In the genomic region with DNA sequence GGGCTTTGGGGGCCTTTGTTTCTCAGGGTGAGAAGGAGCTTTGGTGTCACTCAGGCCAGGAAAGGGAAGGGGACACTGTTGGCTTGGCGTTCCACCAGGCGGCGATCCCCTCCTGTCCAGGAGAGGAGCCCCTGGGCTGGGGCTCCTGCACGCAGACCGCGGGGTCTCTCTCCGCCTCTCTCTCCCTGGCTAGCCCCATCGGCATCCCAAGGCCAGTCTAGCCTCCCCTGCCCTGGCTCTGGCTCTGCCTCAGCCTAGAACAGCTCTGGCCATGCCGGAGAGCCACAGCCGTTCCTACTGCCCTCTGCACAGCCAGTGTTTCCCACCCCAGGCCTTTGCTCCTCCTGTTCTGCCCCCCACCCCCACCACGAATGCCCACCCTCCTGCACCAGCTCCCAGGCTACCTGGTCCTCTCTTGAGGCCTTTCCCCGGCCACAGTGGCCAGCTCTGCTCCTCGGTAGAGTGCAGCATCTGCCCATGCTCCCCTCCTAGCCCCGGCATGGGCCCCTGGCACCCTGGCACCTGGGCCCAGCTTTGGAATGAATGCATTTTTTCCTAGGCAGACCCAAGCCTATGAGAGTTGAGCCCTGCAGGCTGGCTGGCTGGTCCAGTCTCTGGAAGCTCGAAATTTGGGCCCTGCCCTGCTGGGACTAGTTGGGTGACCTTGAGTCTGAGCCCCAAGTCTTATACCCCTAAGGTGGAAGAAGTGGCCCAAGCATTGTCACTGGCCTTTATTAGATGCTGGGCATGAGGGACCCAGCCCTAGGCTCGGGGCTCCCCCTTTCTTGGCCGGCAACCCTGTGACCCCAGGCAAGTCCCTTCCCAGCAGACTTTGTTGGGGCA, we compare ENCODE assay signal across 12 cellular contexts. TPM values are rescaled to one million over a fixed set of nuclear protein-coding genes. Genes with fewer than 3 reads are reported as not detected.
DNase-seq lines count a peak whose midpoint lies in the region; ATAC-seq and TF ChIP-seq lines count a peak whose summit lies in the region.
"Had no signal": no experiment of that assay in that cellular context is flagged by ENCODE, and none has a peak within 500 bp of the region (broad histone marks: within the 10 kb centered on the region; RNA-seq: fewer than 3 reads in every experiment).

No MANE protein-coding gene starts in this region.

- peak overlapping the region; percentile 75 for H3K4me2 ChIP-seq in fibroblast of lung (ENCODE audit: extremely low read depth, insufficient read depth, low read length)

- H3K4me1 ChIP-seq in fibroblast of lung (ENCODE audit: control insufficient read depth, extremely low read depth, insufficient read depth, low read length): peaks cover 5% of the 10 kb centered on the region

- DNase-seq in NCI-H748 (lab: John Stamatoyannopoulos, UW; ENCODE audit: unreplicated experiment): peak; percentile 1
- no peak for DNase-seq in NCI-H748 treated with DMSO at 0.1 percent for 48 hours (lab: John Stamatoyannopoulos, UW)
- no peak for DNase-seq in RWPE1 (ENCODE audit: low spot score)
- DNase-seq in fibroblast of lung (ENCODE audit: low read depth in 2 of 2): no peak
- DNase-seq in retina: peak; percentile 42
- DNase-seq in ecto neural progenitor cell (ENCODE audit: low spot score): no peak
- no peak for DNase-seq in activated gamma-delta T cell (lab: John Stamatoyannopoulos, UW)
- DNase-seq: heart left ventricle, NCI-H1694 treated with DMSO at 0.1 percent for 48 hours, tibial artery had no signal

- H3K27me3 ChIP-seq in fibroblast of lung (ENCODE audit: control insufficient read depth, insufficient read depth, low read length): peaks cover 2% of the 10 kb centered on the region
- H3K27me3 ChIP-seq: tibial artery had no signal

- H2AFZ ChIP-seq in fibroblast of lung (ENCODE audit: low read length): no peak overlapping the region

- H3K9me3 ChIP-seq in fibroblast of lung (ENCODE audit: control insufficient read depth, insufficient read depth, low read depth, low read length): no peaks in the 10 kb centered on the region
- H3K9me3 ChIP-seq: heart left ventricle, tibial artery had no signal

- peak overlapping the region in 1 of 4 experiments; percentile 83 for H3K4me3 ChIP-seq in fibroblast of lung (replicated peaks in 1 of 4; ENCODE audit: control extremely low read depth in 1 of 4, insufficient read depth in 1 of 4, low read depth in 3 of 4, low read length in 4 of 4)
- H3K4me3 ChIP-seq: cardiac muscle cell had no signal

- peaks cover 17% of the 10 kb centered on the region for H3K36me3 ChIP-seq in fibroblast of lung (ENCODE audit: control insufficient read depth, insufficient read depth, low read length)

- TF ChIP-seq CTCF in RWPE1 (conservative IDR thresholded peaks at IDR 0.05; ENCODE audit: low read depth) (no peak), fibroblast of lung (conservative IDR thresholded peaks at IDR 0.05 in 1 of 2, IDR thresholded peaks at IDR 0.05 in 1 of 2; ENCODE audit: low read depth in 1 of 2, low read length in 2 of 2) (no peak)

- H3K27ac ChIP-seq in RWPE1 (peak overlapping the region; percentile 79), fibroblast of lung (ENCODE audit: insufficient read depth, low read length) (no peak overlapping the region)
- H3K27ac ChIP-seq: cardiac muscle cell had no signal

- H3K79me2 ChIP-seq in fibroblast of lung (ENCODE audit: control insufficient read depth, insufficient read depth, low read length): peaks cover 61% of the 10 kb centered on the region

- H3K9ac ChIP-seq in fibroblast of lung (ENCODE audit: insufficient read depth, low read length): no peak overlapping the region

- H4K20me1 ChIP-seq in fibroblast of lung (ENCODE audit: control insufficient read depth, extremely low read depth, insufficient read depth, low read length): no peaks in the 10 kb centered on the region

- ATAC-seq in GM19351 (IDR thresholded peaks at IDR 0.05; ENCODE audit: unreplicated experiment): no peak
- ATAC-seq: heart left ventricle had no signal

- POLR2A ChIA-PET in RWPE1 (lab: Yijun Ruan, JAX; ENCODE audit: low non-redundant PET): interaction anchor here (0.8 kb wide), 1 partner anchor 316 kb away, joined by 3 read pairs; no protein-coding TSS in a partner anchor

- CTCF ChIA-PET in RWPE1 (lab: Yijun Ruan, JAX): interaction anchor here (0.5 to 0.9 kb wide), 6 partner anchors 27 to 563 kb away, joined by 3 to 5 read pairs (median 4); no protein-coding TSS in a partner anchor

RNA-seq across cellular contexts. Expression of a gene that starts 2.4 kb away (rescaled TPM):
- 36.0 and 48.6 TPM in 2 replicates for total RNA-seq in fibroblast of lung
- polyA plus RNA-seq in fibroblast of lung: 21.1 and 22.9 TPM in 2 replicates
- 30.2 and 38.0 TPM in 2 replicates for polyA plus RNA-seq in fibroblast of lung (2012)
- 98.1 and 107 TPM in 2 replicates for polyA minus RNA-seq in fibroblast of lung (ENCODE audit: low replicate concordance)

Comparison
In these comparisons a context has a peak if more than half of its experiments do, and no peak if none do; other contexts are left out.
1. DNase-seq: peak in NCI-H748 (single experiment) and retina (single experiment); none in NCI-H748 treated with DMSO at 0.1 percent for 48 hours (single experiment), RWPE1 (single experiment), fibroblast of lung (0 of 2), ecto neural progenitor cell (single experiment) and activated gamma-delta T cell (single experiment).